12 cellular contexts compared by ENCODE assay signal in genomic region chr15:53384417-53384816, GRCh38.
DNase-seq lines count a peak whose midpoint lies in the region; ATAC-seq, FAIRE-seq and TF ChIP-seq lines count a peak whose summit lies in the region.
"Had no signal": no experiment of that assay in that cellular context is flagged by ENCODE, and none has a peak within 500 bp of the region (broad histone marks: within the 10 kb centered on the region; RNA-seq: fewer than 3 reads in every experiment).

No MANE protein-coding gene starts in this region.

- TF ChIP-seq EP300 in A549 (IDR thresholded peaks at IDR 0.05): no peak

- no peaks in the 10 kb centered on the region for H3F3A ChIP-seq in GM23248 (ENCODE audit: insufficient read depth)

- no peaks in the 10 kb centered on the region for H4K20me1 ChIP-seq in OCI-LY3 (ENCODE audit: insufficient read depth, low read length)
- no peaks in the 10 kb centered on the region for H4K20me1 ChIP-seq in GM23248 (ENCODE audit: insufficient read depth)

- WGBS in A549 (ENCODE audit: missing lambda C conversion rate): 29% methylated on average over 3 of the region's 3 CpGs
- WGBS in iPS DF 6.9 (ENCODE audit: insufficient coverage, insufficient read length): no CpG with 5 or more reads among the region's 3 CpGs
- WGBS in GM23248 (ENCODE audit: low coverage in 1 of 2, low lambda C conversion rate in 2 of 2, missing lambda C conversion rate in 2 of 2), 2 experiments: 19% methylated on average over 3 of the region's 3 CpGs

- H3K27me3 ChIP-seq in OCI-LY3 (ENCODE audit: low read depth, low read length) (no peaks in the 10 kb centered on the region), iPS DF 6.9 (ENCODE audit: control insufficient read depth, insufficient read depth, low read length) (no peaks in the 10 kb centered on the region), GM23248 (replicated peaks; ENCODE audit: insufficient read depth) (no peaks in the 10 kb centered on the region)
- H3K27me3 ChIP-seq: right atrium auricular region, tibial artery had no signal

- H3K27ac ChIP-seq in A549: no peak overlapping the region
- H3K27ac ChIP-seq in OCI-LY3 (ENCODE audit: low read length): no peak overlapping the region
- no peak overlapping the region for H3K27ac ChIP-seq in iPS DF 6.9 (ENCODE audit: low read length)
- H3K27ac ChIP-seq in GM23248: no peak overlapping the region
- H3K27ac ChIP-seq: heart right ventricle, right atrium auricular region, tibial artery had no signal

- no peak for FAIRE-seq in A549 (lab: Jason Lieb, UNC)

- no peaks in the 10 kb centered on the region for H3K4me1 ChIP-seq in A549
- H3K4me1 ChIP-seq in OCI-LY3 (ENCODE audit: low read length): no peaks in the 10 kb centered on the region
- no peaks in the 10 kb centered on the region for H3K4me1 ChIP-seq in iPS DF 6.9 (ENCODE audit: control insufficient read depth, insufficient read depth, low read length)
- H3K4me1 ChIP-seq in GM23248 (ENCODE audit: insufficient read depth): no peaks in the 10 kb centered on the region
- H3K4me1 ChIP-seq: heart right ventricle, right atrium auricular region, tibial artery had no signal

- H3K79me2 ChIP-seq in OCI-LY3 (ENCODE audit: low read length) (no peaks in the 10 kb centered on the region), GM23248 (ENCODE audit: insufficient read depth) (no peaks in the 10 kb centered on the region)

- CTCF ChIA-PET in A549 (lab: Yijun Ruan, JAX): interaction anchor here (0.7 to 1.3 kb wide), 5 partner anchors 11 to 619 kb away, joined by 3 to 4 read pairs (median 3); no protein-coding TSS in a partner anchor

- TF ChIP-seq RAD21 in A549 (conservative IDR thresholded peaks at IDR 0.05 in 1 of 2, IDR thresholded peaks at IDR 0.05 in 1 of 2): peak; percentile 60 to 70

- H2AFZ ChIP-seq in OCI-LY3 (ENCODE audit: low read depth, low read length) (no peak overlapping the region), GM23248 (no peak overlapping the region)

- POLR2A ChIA-PET in A549 (lab: Yijun Ruan, JAX): no interaction called here

- H3K4me3 ChIP-seq in A549: no peak overlapping the region
- H3K4me3 ChIP-seq in OCI-LY3 (ENCODE audit: low read length): no peak overlapping the region
- no peak overlapping the region for H3K4me3 ChIP-seq in iPS DF 6.9 (ENCODE audit: low read length)
- no peak overlapping the region for H3K4me3 ChIP-seq in GM23248
- H3K4me3 ChIP-seq: heart right ventricle, right atrium auricular region, tibial artery had no signal

- peak in 1 of 2 experiments; percentile 42 for DNase-seq in A549 (ENCODE audit: low read depth in 1 of 2, low spot score in 1 of 2)
- peak; percentile 18 for DNase-seq in iPS DF 6.9 (ENCODE audit: low read depth, low spot score)
- no peak for DNase-seq in H4 (ENCODE audit: low spot score)
- no peak for DNase-seq in dedifferentiated amniotic fluid mesenchymal stem cell (ENCODE audit: extremely low spot score)
- no peak for DNase-seq in GM23248
- DNase-seq: aorta, heart right ventricle, tibial artery had no signal

- H3K9ac ChIP-seq in OCI-LY3 (ENCODE audit: low read length): no peak overlapping the region
- H3K9ac ChIP-seq in GM23248: no peak overlapping the region

- no peak overlapping the region for H3K4me2 ChIP-seq in A549
- H3K4me2 ChIP-seq in OCI-LY3 (ENCODE audit: low read length): no peak overlapping the region
- H3K4me2 ChIP-seq in GM23248 (ENCODE audit: unreplicated experiment): no peak overlapping the region

- ATAC-seq in A549 (peak; percentile 68 to 92; a peak in 4 of 6 replicates), HG03196 (IDR thresholded peaks at IDR 0.05; ENCODE audit: unreplicated experiment) (no peak)
- ATAC-seq: heart right ventricle had no signal

- no peaks in the 10 kb centered on the region for H3K9me2 ChIP-seq in GM23248 (ENCODE audit: insufficient read depth)

- TF ChIP-seq POLR2A in A549 (IDR thresholded peaks at IDR 0.05; ENCODE audit: low read length): no peak

- H3K9me3 ChIP-seq in A549 (no peaks in the 10 kb centered on the region), OCI-LY3 (ENCODE audit: insufficient read depth, low read length) (no peaks in the 10 kb centered on the region), iPS DF 6.9 (ENCODE audit: control insufficient read depth, insufficient read depth, low read length) (no peaks in the 10 kb centered on the region), GM23248 (ENCODE audit: low read depth) (no peaks in the 10 kb centered on the region)
- H3K9me3 ChIP-seq: right atrium auricular region, tibial artery had no signal

- no peaks in the 10 kb centered on the region for H3K36me3 ChIP-seq in OCI-LY3 (replicated peaks; ENCODE audit: low read depth, low read length)
- no peaks in the 10 kb centered on the region for H3K36me3 ChIP-seq in iPS DF 6.9 (ENCODE audit: control insufficient read depth, insufficient read depth, low read length)
- H3K36me3 ChIP-seq in GM23248 (ENCODE audit: low read depth): no peaks in the 10 kb centered on the region
- H3K36me3 ChIP-seq: heart right ventricle, right atrium auricular region, tibial artery had no signal

- TF ChIP-seq CTCF in A549 (IDR thresholded peaks at IDR 0.05) (peak; percentile 46), GM12873 (IDR thresholded peaks at IDR 0.05; ENCODE audit: insufficient read depth, low read depth, low read length, missing control alignments) (peak; percentile 50), OCI-LY3 (IDR thresholded peaks at IDR 0.05; ENCODE audit: low read depth, low read length) (peak; percentile 55)

- in situ Hi-C loops in GM23248 (cut with MboI): no loop called here

TF ChIP-seq in A549, 52 proteins besides CTCF, POLR2A, EP300 and RAD21:
- TF ChIP-seq SMC3 (IDR thresholded peaks at IDR 0.05) (peak; percentile 51; the same call in 2 of the 3 replicates), EHMT2 (IDR thresholded peaks at IDR 0.05; ENCODE audit: low read depth) (no peak)
